Comparison of ENCODE assay signal across 9 cellular contexts in the genomic region with DNA sequence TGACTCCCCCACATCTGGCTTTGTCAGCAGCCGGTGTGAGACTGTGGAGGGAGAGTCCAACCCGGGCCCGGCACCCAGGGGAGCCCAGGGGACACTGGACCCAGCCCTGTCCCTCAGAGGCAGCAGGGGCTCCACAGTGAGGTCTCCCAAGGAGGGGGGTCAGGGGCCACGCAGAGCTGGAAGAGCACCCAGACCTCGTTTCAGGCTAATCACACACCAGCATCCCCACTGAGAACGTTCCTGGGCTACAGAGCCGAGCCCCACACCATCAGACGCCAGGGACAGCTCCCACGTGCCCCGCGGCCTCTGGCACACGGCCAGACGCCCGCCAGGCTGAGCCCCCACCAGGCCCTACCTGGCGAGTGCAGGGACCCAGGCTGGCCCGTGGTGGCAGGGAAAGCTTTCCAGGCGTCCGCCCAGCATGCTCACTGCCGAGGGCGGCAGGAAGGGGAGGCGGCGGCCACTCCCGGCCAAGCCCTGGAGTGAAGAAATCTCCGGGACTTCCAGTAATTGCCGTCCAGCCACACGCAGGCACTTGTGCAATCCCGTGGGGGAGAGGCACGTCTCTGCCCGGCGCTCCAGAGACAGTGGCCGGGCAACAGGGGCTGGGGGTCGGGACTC. TPM values are rescaled to one million over a fixed set of nuclear protein-coding genes. Genes with fewer than 3 reads are reported as not detected.
DNase-seq lines count a peak whose midpoint lies in the region; ATAC-seq and TF ChIP-seq lines count a peak whose summit lies in the region.
"Had no signal": no experiment of that assay in that cellular context is flagged by ENCODE, and none has a peak within 500 bp of the region (broad histone marks: within the 10 kb centered on the region; RNA-seq: fewer than 3 reads in every experiment).

No MANE protein-coding gene starts in this region.

- H3K18ac ChIP-seq in H9 (ENCODE audit: insufficient read length, low read depth, low read length), result no peak overlapping the region

- no peak overlapping the region for H2BK5ac ChIP-seq in H9 (ENCODE audit: insufficient read length, low read length)

- no peak overlapping the region for H3K4me3 Mint-ChIP-seq in neural progenitor cell
- H3K4me3 Mint-ChIP-seq in H9, result no peak overlapping the region
- no peak overlapping the region for H3K4me3 Mint-ChIP-seq in naive thymus-derived CD8-positive, alpha-beta T cell
- H3K4me3 Mint-ChIP-seq: nephron had no signal

- H3K27me3 Mint-ChIP-seq in neural progenitor cell (ENCODE audit: insufficient read depth, low read depth) (no peaks in the 10 kb centered on the region), H9 (ENCODE audit: low read depth) (no peaks in the 10 kb centered on the region; the same call in 1 of the 2 replicates)
- H3K27me3 Mint-ChIP-seq in naive thymus-derived CD8-positive, alpha-beta T cell, result no peaks in the 10 kb centered on the region

- H2AFZ ChIP-seq in neural progenitor cell (replicated peaks) (no peak overlapping the region), H9 (ENCODE audit: low read length) (no peak overlapping the region)

- H3K27ac Mint-ChIP-seq in neural progenitor cell (no peak overlapping the region), H9 (no peak overlapping the region; a peak in 1 of 7 replicates)
- H3K27ac Mint-ChIP-seq in naive thymus-derived CD8-positive, alpha-beta T cell, result no peak overlapping the region
- H3K27ac Mint-ChIP-seq: nephron had no signal

- H3K27ac ChIP-seq in RWPE2 (ENCODE audit: poor library complexity, severe bottlenecking) (peak overlapping the region; percentile 81), neural progenitor cell (no peak overlapping the region), H9 (ENCODE audit: insufficient read length, low read depth, low read length) (no peak overlapping the region)

- no peak overlapping the region for H3T11ph ChIP-seq in H9 (ENCODE audit: low read length)

- H3K79me1 ChIP-seq in H9 (ENCODE audit: insufficient read depth, low read depth, low read length, poor library complexity, severe bottlenecking), result peaks cover under 1% of the 10 kb centered on the region

- no peaks in the 10 kb centered on the region for H3K4me1 Mint-ChIP-seq in neural progenitor cell
- no peaks in the 10 kb centered on the region for H3K4me1 Mint-ChIP-seq in H9
- H3K4me1 Mint-ChIP-seq in naive thymus-derived CD8-positive, alpha-beta T cell, result peaks cover 0 to 8% (median 0%) of the 10 kb centered on the region in 4 donors

- H4K5ac ChIP-seq in H9 (ENCODE audit: insufficient read length, low read depth, low read length), result no peak overlapping the region

- no peak overlapping the region for H2AK5ac ChIP-seq in H9 (ENCODE audit: insufficient read length, low read length)

- H2BK120ac ChIP-seq in H9 (ENCODE audit: low read depth, low read length, poor library complexity, severe bottlenecking), result no peak overlapping the region

- H3K4me1 ChIP-seq in RWPE2 (ENCODE audit: insufficient read depth, poor library complexity, severe bottlenecking), result peaks cover 14% of the 10 kb centered on the region
- H3K4me1 ChIP-seq in neural progenitor cell, result no peaks in the 10 kb centered on the region
- no peaks in the 10 kb centered on the region for H3K4me1 ChIP-seq in H9 (ENCODE audit: insufficient read depth, low read length)

- H2BK20ac ChIP-seq in H9 (ENCODE audit: low read depth, low read length, poor library complexity, severe bottlenecking), result no peak overlapping the region

- TF ChIP-seq CTCF in RWPE2 (IDR thresholded peaks at IDR 0.05; ENCODE audit: poor library complexity, severe bottlenecking), result no peak
- TF ChIP-seq CTCF in neural progenitor cell (IDR thresholded peaks at IDR 0.05), result no peak
- no peak for TF ChIP-seq CTCF in H9 (conservative IDR thresholded peaks at IDR 0.05)

- no peak overlapping the region for H3K23ac ChIP-seq in H9 (ENCODE audit: insufficient read length, low read depth, low read length)

- no peak overlapping the region for H3K4ac ChIP-seq in H9 (ENCODE audit: low read depth, low read length)

- H3K14ac ChIP-seq in H9 (ENCODE audit: insufficient read depth, low read length), result no peak overlapping the region

- no CpG with 5 or more reads among the region's 32 CpGs for WGBS in H9 (ENCODE audit: extremely low coverage, insufficient read length, low lambda C conversion rate)

- H3K27me3 ChIP-seq in RWPE2 (ENCODE audit: insufficient read depth, poor library complexity, severe bottlenecking), result no peaks in the 10 kb centered on the region
- H3K27me3 ChIP-seq in neural progenitor cell, result no peaks in the 10 kb centered on the region
- H3K27me3 ChIP-seq in H9 (ENCODE audit: insufficient read depth, low read length), result no peaks in the 10 kb centered on the region

- H4K20me1 ChIP-seq in neural progenitor cell (ENCODE audit: low read depth) (peaks cover 5% of the 10 kb centered on the region), H9 (ENCODE audit: control insufficient read depth, insufficient read depth, insufficient read length) (no peaks in the 10 kb centered on the region)

- H3K36me3 ChIP-seq in RWPE2 (ENCODE audit: low read depth) (peaks cover 39% of the 10 kb centered on the region), neural progenitor cell (no peaks in the 10 kb centered on the region)

- no peak overlapping the region for H2BK12ac ChIP-seq in H9 (ENCODE audit: insufficient read length, low read depth, low read length)

- peak; percentile 96 for DNase-seq in AG20443 (ENCODE audit: low spot score)
- DNase-seq in RWPE2 (ENCODE audit: low spot score), result no peak
- peak; percentile 86 for DNase-seq in fibroblast of peridontal ligament (ENCODE audit: extremely low read depth)
- DNase-seq in neural progenitor cell (ENCODE audit: low spot score), result no peak
- no peak for DNase-seq in H9
- DNase-seq in naive thymus-derived CD8-positive, alpha-beta T cell, result no peak
- no peak for DNase-seq in NCI-H510A (lab: John Stamatoyannopoulos, UW)
- no peak for DNase-seq in NCI-H1436 treated with DMSO at 0.1 percent for 48 hours (lab: John Stamatoyannopoulos, UW)

- H4K8ac ChIP-seq in H9 (replicated peaks; ENCODE audit: insufficient read length, low read depth, low read length), result no peak overlapping the region

- ATAC-seq in RWPE2 (ENCODE audit: low read depth), result peak; percentile 75
- ATAC-seq in naive thymus-derived CD8-positive, alpha-beta T cell, result no peak

- H3K9me3 ChIP-seq in RWPE2 (ENCODE audit: severe bottlenecking), result no peaks in the 10 kb centered on the region
- H3K9me3 ChIP-seq in neural progenitor cell (ENCODE audit: low read depth), result no peaks in the 10 kb centered on the region
- H3K9me3 ChIP-seq in H9 (ENCODE audit: control insufficient read depth, low read depth, low read length), result no peaks in the 10 kb centered on the region

- H3K9ac ChIP-seq in neural progenitor cell (peak overlapping the region; percentile 27), H9 (ENCODE audit: extremely low read depth, insufficient read length, low read length) (no peak overlapping the region)

- H3K9me3 Mint-ChIP-seq in neural progenitor cell, result no peaks in the 10 kb centered on the region
- no peaks in the 10 kb centered on the region for H3K9me3 Mint-ChIP-seq in H9
- no peaks in the 10 kb centered on the region for H3K9me3 Mint-ChIP-seq in naive thymus-derived CD8-positive, alpha-beta T cell
- H3K9me3 Mint-ChIP-seq: nephron had no signal

- POLR2A ChIA-PET in naive thymus-derived CD8-positive, alpha-beta T cell (lab: Charles Lee), result no interaction called here

- H3K36me3 Mint-ChIP-seq in neural progenitor cell (peaks cover 2% of the 10 kb centered on the region), H9 (ENCODE audit: insufficient read depth in 1 of 3, low read depth in 3 of 3) (peaks cover 2 to 18% (median 12%) of the 10 kb centered on the region in 3 experiments; a peak in 5 of 7 replicates)
- H3K36me3 Mint-ChIP-seq in naive thymus-derived CD8-positive, alpha-beta T cell, result peaks cover 0 to 13% (median 0%) of the 10 kb centered on the region in 3 donors

- H2BK15ac ChIP-seq in H9 (ENCODE audit: low read depth, low read length), result no peak overlapping the region

- H3K23me2 ChIP-seq in H9 (ENCODE audit: insufficient read length, low read depth, low read length, poor library complexity, severe bottlenecking), result no peaks in the 10 kb centered on the region

- H3K4me3 ChIP-seq in RWPE2 (ENCODE audit: severe bottlenecking) (no peak overlapping the region), neural progenitor cell (no peak overlapping the region)

- no peaks in the 10 kb centered on the region for H3K79me2 ChIP-seq in neural progenitor cell (ENCODE audit: low read depth)
- no peaks in the 10 kb centered on the region; the same call in 1 of the 2 replicates for H3K79me2 ChIP-seq in H9 (ENCODE audit: insufficient read depth, low read length)

- no peaks in the 10 kb centered on the region for H3F3A ChIP-seq in neural progenitor cell (ENCODE audit: low read depth)

- no peak overlapping the region for H3K56ac ChIP-seq in H9 (ENCODE audit: insufficient read length, low read depth, low read length)

- H4K91ac ChIP-seq in H9 (ENCODE audit: insufficient read length, low read depth, low read length), result no peak overlapping the region

- no peak overlapping the region for H3K4me2 ChIP-seq in neural progenitor cell
- H3K4me2 ChIP-seq in H9 (ENCODE audit: insufficient read depth, insufficient read length, low read length), result no peak overlapping the region

RNA-seq across cellular contexts. Expression of a gene that starts 19.2 kb away (rescaled TPM):
- total RNA-seq in neural progenitor cell (ENCODE audit: low replicate concordance) (3.3 and 16.2 TPM in 2 replicates), H9 (2021) (41.3 and 46.3 TPM in 2 replicates)
- total RNA-seq in naive thymus-derived CD8-positive, alpha-beta T cell, result 10 to 100 TPM; 69.7 to 82.4 TPM
- polyA plus RNA-seq in naive thymus-derived CD8-positive, alpha-beta T cell, result 1 to 10 TPM in 2 of 3 donors, under 1 TPM in 1; 0.68 to 2.3 (median 1.0) TPM

RNA-seq across cellular contexts. Expression of a gene that starts 50.7 kb away (rescaled TPM):
- total RNA-seq in neural progenitor cell (ENCODE audit: low replicate concordance) (27.4 and 67.3 TPM in 2 replicates), H9 (2021) (74.3 and 75.5 TPM in 2 replicates)
- total RNA-seq in naive thymus-derived CD8-positive, alpha-beta T cell, result 10 to 100 TPM; 91.5 to 96.0 TPM
- polyA plus RNA-seq in naive thymus-derived CD8-positive, alpha-beta T cell, result 10 to 100 TPM; 12.3 to 43.9 (median 20.3) TPM

RNA-seq across cellular contexts. Expression of a gene that starts 51.0 kb away (rescaled TPM):
- total RNA-seq in neural progenitor cell (ENCODE audit: low replicate concordance) (289 and 439 TPM in 2 replicates), H9 (2021) (355 and 363 TPM in 2 replicates)
- total RNA-seq in naive thymus-derived CD8-positive, alpha-beta T cell, result 100 to 1,000 TPM; 207 to 225 TPM
- 100 to 1,000 TPM; 370 to 465 (median 405) TPM for polyA plus RNA-seq in naive thymus-derived CD8-positive, alpha-beta T cell

RNA-seq across cellular contexts. Expression of a gene that starts 59.7 kb away (rescaled TPM):
- total RNA-seq in neural progenitor cell (ENCODE audit: low replicate concordance) (98.8 and 197 TPM in 2 replicates), H9 (2021) (261 and 272 TPM in 2 replicates)
- total RNA-seq in naive thymus-derived CD8-positive, alpha-beta T cell, result 10 to 100 TPM; 88.0 to 95.3 TPM
- polyA plus RNA-seq in naive thymus-derived CD8-positive, alpha-beta T cell, result 100 to 1,000 TPM; 159 to 233 (median 187) TPM

Comparison
In these comparisons a context has a peak if more than half of its experiments do, and no peak if none do; other contexts are left out.
1. DNase-seq: peak in AG20443 (single experiment) and fibroblast of peridontal ligament (single experiment); none in RWPE2 (single experiment), neural progenitor cell (single experiment), H9 (single experiment), naive thymus-derived CD8-positive, alpha-beta T cell (0 of 10), NCI-H510A (single experiment) and NCI-H1436 treated with DMSO at 0.1 percent for 48 hours (single experiment).